Comparison of ENCODE assay signal across 11 cellular contexts in genomic region chr14:93967637-93968250, GRCh38. TPM values are rescaled to one million over a fixed set of nuclear protein-coding genes. Genes with fewer than 3 reads are reported as not detected.
A peak's percentile ranks its signal among the peaks of the same experiment; 100 is the strongest.
DNase-seq lines count a peak whose midpoint lies in the region; ATAC-seq, FAIRE-seq and TF ChIP-seq lines count a peak whose summit lies in the region.
"Had no signal": no experiment of that assay in that cellular context is flagged by ENCODE, and none has a peak within 500 bp of the region (broad histone marks: within the 10 kb centered on the region; RNA-seq: fewer than 3 reads in every experiment).

No MANE protein-coding gene starts in this region.

- H3K23ac ChIP-seq in H1 (ENCODE audit: insufficient read length), result no peak overlapping the region

- H3K9me3 ChIP-seq in H1 (ENCODE audit: insufficient read depth in 2 of 2, low read depth in 1 of 2, low read length in 1 of 2), result no peaks in the 10 kb centered on the region

- H3K79me1 ChIP-seq in H1 (ENCODE audit: low read depth, low read length), result no peaks in the 10 kb centered on the region

- peaks cover 3% of the 10 kb centered on the region; the same call in 1 of the 2 replicates for H3K23me2 ChIP-seq in H1 (ENCODE audit: low read depth, low read length)

- H4K91ac ChIP-seq in H1 (replicated peaks; ENCODE audit: insufficient read length, low read length), result no peak overlapping the region

- no peaks in the 10 kb centered on the region for H3K4me1 ChIP-seq in H1 (replicated peaks in 1 of 4; ENCODE audit: control insufficient read depth in 3 of 4, insufficient read depth in 4 of 4, low read length in 3 of 4)

- H4K5ac ChIP-seq in H1 (ENCODE audit: insufficient read length, low read depth, low read length), result no peak overlapping the region

- CTCF ChIA-PET in H1 (lab: Charles Lee; ENCODE audit: partially characterized antibody), result interaction anchor here (0.5 to 2.1 kb wide), 12 partner anchors 10 to 316 kb away, joined by 3 to 12 read pairs (median 4); no protein-coding TSS in a partner anchor

- no peak for TF ChIP-seq RAD21 in H1 (IDR thresholded peaks at IDR 0.05 in 1 of 2, conservative IDR thresholded peaks at IDR 0.05 in 1 of 2; ENCODE audit: low read depth in 2 of 2, low read length in 2 of 2)

- H2BK120ac ChIP-seq in H1 (replicated peaks; ENCODE audit: low read depth, low read length), result no peak overlapping the region

- H4K8ac ChIP-seq in H1 (ENCODE audit: extremely low read depth, insufficient read depth, low read length), result no peak overlapping the region

- 77% methylated on average over 10 of the region's 10 CpGs; no CpG with 5 or more reads in 1 of the 2 experiments for WGBS in H1 (ENCODE audit: extremely low coverage in 1 of 2, insufficient coverage in 1 of 2, insufficient read length in 1 of 2, insufficient replicate concordance in 2 of 2, low coverage in 1 of 2, low lambda C conversion rate in 2 of 2, missing lambda C conversion rate in 1 of 2), 2 experiments

- H2BK5ac ChIP-seq in H1 (ENCODE audit: low read depth, low read length), result no peak overlapping the region

- no peak overlapping the region for H3K56ac ChIP-seq in H1 (replicated peaks; ENCODE audit: insufficient read length, low read depth, low read length)

- H2BK12ac ChIP-seq in H1 (ENCODE audit: low read depth, low read length), result no peak overlapping the region

- TF ChIP-seq EP300 in H1 (IDR thresholded peaks at IDR 0.05; ENCODE audit: borderline replicate concordance in 1 of 2, low read depth in 2 of 2, low read length in 2 of 2), result no peak

- H2BK15ac ChIP-seq in H1 (ENCODE audit: low read length), result no peak overlapping the region

- no peak overlapping the region for H2BK20ac ChIP-seq in H1 (ENCODE audit: low read length)

- no peak for TF ChIP-seq POLR2A in H1 (IDR thresholded peaks at IDR 0.05; ENCODE audit: control extremely low read depth in 1 of 2, low read depth in 2 of 2, low read length in 2 of 2)

- FAIRE-seq in H1 (lab: Jason Lieb, UNC), result no peak
- FAIRE-seq: keratinocyte had no signal

- no peak overlapping the region for H3K4me3 Mint-ChIP-seq in activated T-cell treated with anti-CD3 and anti-CD28 coated beads, Interleukin-2, amount 50 U/mL, for 4 hours

- no peak overlapping the region for H2AFZ ChIP-seq in H1 (ENCODE audit: low read length)

- POLR2A ChIA-PET in H1 (lab: Charles Lee; ENCODE audit: partially characterized antibody), result no interaction called here

- no peaks in the 10 kb centered on the region for H3K36me3 Mint-ChIP-seq in activated T-cell treated with anti-CD3 and anti-CD28 coated beads, Interleukin-2, amount 50 U/mL, for 4 hours (ENCODE audit: insufficient read depth)

- no peak overlapping the region for H3K9ac ChIP-seq in H1 (replicated peaks in 1 of 4; ENCODE audit: extremely low read depth in 1 of 4, low read depth in 3 of 4, low read length in 3 of 4)

- H3K4me3 ChIP-seq in GM12865 (ENCODE audit: low read depth, low read length) (peak overlapping the region; percentile 16; the same call in 1 of the 2 replicates), H1 (ENCODE audit: extremely low read depth in 1 of 4, insufficient read depth in 2 of 4, low read depth in 3 of 4, low read length in 4 of 4) (no peak overlapping the region)

- no peaks in the 10 kb centered on the region for H4K20me1 ChIP-seq in H1 (replicated peaks in 1 of 2; ENCODE audit: control insufficient read depth in 1 of 2, insufficient read depth in 2 of 2, low read length in 2 of 2)

- H3K18ac ChIP-seq in H1 (ENCODE audit: extremely low read depth, low read length), result no peak overlapping the region

- no peaks in the 10 kb centered on the region for H3K27me3 Mint-ChIP-seq in activated T-cell treated with anti-CD3 and anti-CD28 coated beads, Interleukin-2, amount 50 U/mL, for 4 hours (ENCODE audit: low read depth)

- no peak overlapping the region for H2AK5ac ChIP-seq in H1 (ENCODE audit: low read depth, low read length)

- no peak overlapping the region for H3K4ac ChIP-seq in H1 (replicated peaks; ENCODE audit: insufficient read length, low read depth, low read length)

- H3K27me3 ChIP-seq in H1 (replicated peaks in 1 of 4; ENCODE audit: control insufficient read depth in 3 of 4, extremely low read depth in 1 of 4, insufficient read depth in 3 of 4, low read length in 3 of 4), result peaks cover 0 to 1% (median 0%) of the 10 kb centered on the region in 4 experiments; a peak in 1 of 7 replicates

- peaks cover 54% of the 10 kb centered on the region for H3K4me1 Mint-ChIP-seq in activated T-cell treated with anti-CD3 and anti-CD28 coated beads, Interleukin-2, amount 50 U/mL, for 4 hours (ENCODE audit: low read depth)

- H3K14ac ChIP-seq in H1 (ENCODE audit: insufficient read length), result no peak overlapping the region

- TF ChIP-seq CTCF in GM12865 (IDR thresholded peaks at IDR 0.05; ENCODE audit: insufficient read depth, low read depth, low read length, missing control alignments) (no peak), H1 (IDR thresholded peaks at IDR 0.05; ENCODE audit: control extremely low read depth in 1 of 3, insufficient read depth in 1 of 3, low read depth in 1 of 3, low read length in 3 of 3) (no peak)

- ATAC-seq in GM21423 (IDR thresholded peaks at IDR 0.05; ENCODE audit: unreplicated experiment), result peak; percentile 37
- ATAC-seq in HG03439 (IDR thresholded peaks at IDR 0.05; ENCODE audit: unreplicated experiment), result peak; percentile 36
- no peak for ATAC-seq in activated T-cell treated with anti-CD3 and anti-CD28 coated beads, Interleukin-2, amount 50 U/mL, for 4 hours

- no peaks in the 10 kb centered on the region for H3K36me3 ChIP-seq in H1 (ENCODE audit: control insufficient read depth in 2 of 4, insufficient read depth in 4 of 4, low read length in 3 of 4)

- H3K9me3 Mint-ChIP-seq in activated T-cell treated with anti-CD3 and anti-CD28 coated beads, Interleukin-2, amount 50 U/mL, for 4 hours, result no peaks in the 10 kb centered on the region

- H3K27ac ChIP-seq in H1 (ENCODE audit: low read depth, low read length), result no peak overlapping the region

- DNase-seq in GM12865 (ENCODE audit: low read depth) (peak; percentile 95), H1 (ENCODE audit: low read depth in 1 of 2, low spot score in 2 of 2) (no peak), AG20443 (ENCODE audit: low spot score) (no peak), foreskin melanocyte (no peak), kidney glomerular epithelial cell (lab: John Stamatoyannopoulos, UW) (no peak)
- no peak for DNase-seq in activated T-cell treated with anti-CD3 and anti-CD28 coated beads, Interleukin-2, amount 50 U/mL, for 4 hours
- DNase-seq: DMS79 treated with DMSO at 0.1 percent for 48 hours had no signal

- no peaks in the 10 kb centered on the region for H3K79me2 ChIP-seq in H1 (ENCODE audit: control insufficient read depth in 1 of 2, insufficient read depth in 2 of 2, low read length in 2 of 2)

- H3K4me2 ChIP-seq in H1 (ENCODE audit: insufficient read depth in 1 of 2, low read depth in 2 of 2, low read length in 2 of 2), result no peak overlapping the region

RNA-seq across cellular contexts. Expression of gene ASB2, which starts 8.6 kb away (rescaled TPM):
- 0.77 and 1.0 TPM in 2 replicates for total RNA-seq in H1 (2021; fragmentation: NEBNext Ultra II Directional; extraction: Animal tissue kit (Norgen Biotek cat#: 25700))
- polyA plus RNA-seq in H1 (2011; rRNA removed), result 2.1 and 3.2 TPM in 2 replicates
- polyA plus RNA-seq in H1 (2011; cell fraction: cytosol; rRNA removed), result 1.3 TPM
- polyA plus RNA-seq in H1 (2011; cell fraction: nucleus; rRNA removed), result 0.91 TPM
- polyA plus RNA-seq in H1 (2012, experiment 1 of 2), result 0.37 to 0.97 TPM (median 0.77 TPM) in 4 replicates
- polyA plus RNA-seq in H1 (2012, experiment 2 of 2), result 0.47 TPM
- polyA plus RNA-seq in H1 (2013, experiment 1 of 2), result 0.83 TPM
- polyA plus RNA-seq in H1 (2013, experiment 2 of 2), result 1.2 TPM
- 1.2 and 2.1 TPM in 2 replicates for polyA minus RNA-seq in H1 (2011; rRNA and poly(A)+ RNA removed)
- 3.7 TPM for polyA minus RNA-seq in H1 (2011; cell fraction: cytosol; rRNA and poly(A)+ RNA removed)
- 1.9 TPM for polyA minus RNA-seq in H1 (2011; cell fraction: nucleus; rRNA and poly(A)+ RNA removed)
- total RNA-seq in activated T-cell treated with anti-CD3 and anti-CD28 coated beads, Interleukin-2, amount 50 U/mL, for 4 hours, result 1 to 10 TPM; 8.2 to 9.9 (median 9.8) TPM

RNA-seq across cellular contexts. Expression of gene CCDC197, which starts 29.4 kb away (rescaled TPM):
- not detected in 2 replicates for total RNA-seq in H1 (2021; fragmentation: NEBNext Ultra II Directional; extraction: Animal tissue kit (Norgen Biotek cat#: 25700))
- not detected in 2 replicates for polyA plus RNA-seq in H1 (2011; rRNA removed)
- not detected for polyA plus RNA-seq in H1 (2011; cell fraction: cytosol; rRNA removed)
- polyA plus RNA-seq in H1 (2011; cell fraction: nucleus; rRNA removed), result not detected
- not detected in 4 replicates for polyA plus RNA-seq in H1 (2012, experiment 1 of 2)
- not detected for polyA plus RNA-seq in H1 (2012, experiment 2 of 2)
- polyA plus RNA-seq in H1 (2013, experiment 1 of 2), result not detected
- polyA plus RNA-seq in H1 (2013, experiment 2 of 2), result not detected
- polyA minus RNA-seq in H1 (2011; rRNA and poly(A)+ RNA removed), result not detected in 2 replicates
- polyA minus RNA-seq in H1 (2011; cell fraction: cytosol; rRNA and poly(A)+ RNA removed), result not detected
- polyA minus RNA-seq in H1 (2011; cell fraction: nucleus; rRNA and poly(A)+ RNA removed), result not detected
- total RNA-seq in activated T-cell treated with anti-CD3 and anti-CD28 coated beads, Interleukin-2, amount 50 U/mL, for 4 hours, result under 1 TPM in 1 of 3 donors, not detected in 2; 0.35 TPM
- total RNA-seq: T-helper 2 cell treated with Interferon-gamma antibody and Interleukin-4, amounts not matched to agents 100 ng/mL and 5 ng/mL, for 36 hours had no signal
- polyA plus RNA-seq: keratinocyte had no signal

RNA-seq across cellular contexts. Expression of gene FAM181A, which starts 40.6 kb away (rescaled TPM):
- not detected in 2 replicates for total RNA-seq in H1 (2021; fragmentation: NEBNext Ultra II Directional; extraction: Animal tissue kit (Norgen Biotek cat#: 25700))
- not detected in 2 replicates for polyA plus RNA-seq in H1 (2011; rRNA removed)
- polyA plus RNA-seq in H1 (2011; cell fraction: cytosol; rRNA removed), result not detected
- not detected for polyA plus RNA-seq in H1 (2011; cell fraction: nucleus; rRNA removed)
- polyA plus RNA-seq in H1 (2012, experiment 1 of 2), result not detected in 4 replicates
- polyA plus RNA-seq in H1 (2012, experiment 2 of 2), result not detected
- polyA plus RNA-seq in H1 (2013, experiment 1 of 2), result not detected
- polyA plus RNA-seq in H1 (2013, experiment 2 of 2), result not detected
- polyA minus RNA-seq in H1 (2011; rRNA and poly(A)+ RNA removed), result not detected in 2 replicates
- polyA minus RNA-seq in H1 (2011; cell fraction: cytosol; rRNA and poly(A)+ RNA removed), result not detected
- not detected for polyA minus RNA-seq in H1 (2011; cell fraction: nucleus; rRNA and poly(A)+ RNA removed)
- not detected for total RNA-seq in activated T-cell treated with anti-CD3 and anti-CD28 coated beads, Interleukin-2, amount 50 U/mL, for 4 hours
- total RNA-seq: T-helper 2 cell treated with Interferon-gamma antibody and Interleukin-4, amounts not matched to agents 100 ng/mL and 5 ng/mL, for 36 hours had no signal

RNA-seq across cellular contexts. Expression of gene OTUB2, which starts 58.4 kb away (rescaled TPM):
- 4.1 and 4.2 TPM in 2 replicates for total RNA-seq in H1 (2021; fragmentation: NEBNext Ultra II Directional; extraction: Animal tissue kit (Norgen Biotek cat#: 25700))
- 2.2 and 2.6 TPM in 2 replicates for polyA plus RNA-seq in H1 (2011; rRNA removed)
- polyA plus RNA-seq in H1 (2011; cell fraction: cytosol; rRNA removed), result 2.1 TPM
- 3.1 TPM for polyA plus RNA-seq in H1 (2011; cell fraction: nucleus; rRNA removed)
- polyA plus RNA-seq in H1 (2012, experiment 1 of 2), result 2.8 to 4.1 TPM (median 3.5 TPM) in 4 replicates
- polyA plus RNA-seq in H1 (2012, experiment 2 of 2), result 5.0 TPM
- polyA plus RNA-seq in H1 (2013, experiment 1 of 2), result 2.3 TPM
- 2.1 TPM for polyA plus RNA-seq in H1 (2013, experiment 2 of 2)
- 7.9 and 8.0 TPM in 2 replicates for polyA minus RNA-seq in H1 (2011; rRNA and poly(A)+ RNA removed)
- 4.5 TPM for polyA minus RNA-seq in H1 (2011; cell fraction: cytosol; rRNA and poly(A)+ RNA removed)
- polyA minus RNA-seq in H1 (2011; cell fraction: nucleus; rRNA and poly(A)+ RNA removed), result 5.9 TPM
- total RNA-seq in activated T-cell treated with anti-CD3 and anti-CD28 coated beads, Interleukin-2, amount 50 U/mL, for 4 hours, result under 1 TPM; 0.50 to 0.54 (median 0.53) TPM

Comparison
In these comparisons a context has a peak if more than half of its experiments do, and no peak if none do; other contexts are left out.
1. ATAC-seq: peak in GM21423 (single experiment) and HG03439 (single experiment); none in activated T-cell treated with anti-CD3 and anti-CD28 coated beads, Interleukin-2, amount 50 U/mL, for 4 hours (0 of 2).